ENCODE assay signal across 19 cellular contexts in genomic region chr22:20642668-20643179, GRCh38.
DNase-seq lines count a peak whose midpoint lies in the region; ATAC-seq, FAIRE-seq and TF ChIP-seq lines count a peak whose summit lies in the region.
"Had no signal": no experiment of that assay in that cellular context is flagged by ENCODE, and none has a peak within 500 bp of the region (broad histone marks: within the 10 kb centered on the region; RNA-seq: fewer than 3 reads in every experiment).

No MANE protein-coding gene starts in this region.

- no peaks in the 10 kb centered on the region for H3K9me3 ChIP-seq in H1 (ENCODE audit: insufficient read depth in 2 of 2, low read depth in 1 of 2, low read length in 1 of 2)
- H3K9me3 ChIP-seq: BE2C, HAP-1 had no signal

- no peak overlapping the region for H3K23ac ChIP-seq in H1 (ENCODE audit: insufficient read length)

- no peak for DNase-seq in stimulated activated naive CD8-positive, alpha-beta T cell treated with anti-CD3 and anti-CD28 coated beads, Interleukin-15, amount 100 ng/mL, for 72 hours
- DNase-seq in H1 (ENCODE audit: low read depth in 1 of 2, low spot score in 2 of 2): no peak
- DNase-seq in osteocyte (ENCODE audit: extremely low spot score, unreplicated experiment): peak; percentile 25
- no peak for DNase-seq in epidermal melanocyte (ENCODE audit: insufficient read length, low spot score)
- DNase-seq: ACHN; BE2C; C1 segment of cervical spinal cord; CD4-positive, CD25-positive, alpha-beta regulatory T cell; CD8-positive, alpha-beta memory T cell; COR-L47; GOT3 had no signal

- H3K4me1 ChIP-seq in H1 (replicated peaks in 1 of 4; ENCODE audit: control insufficient read depth in 3 of 4, insufficient read depth in 4 of 4, low read length in 3 of 4): no peaks in the 10 kb centered on the region
- H3K4me1 ChIP-seq: BE2C, HAP-1 had no signal

- H2AK5ac ChIP-seq in H1 (ENCODE audit: low read depth, low read length): no peak overlapping the region

- no peak for TF ChIP-seq EP300 in H1 (IDR thresholded peaks at IDR 0.05; ENCODE audit: borderline replicate concordance in 1 of 2, low read depth in 2 of 2, low read length in 2 of 2)

- no peaks in the 10 kb centered on the region for H3K79me1 ChIP-seq in H1 (ENCODE audit: low read depth, low read length)

- WGBS in H1 (ENCODE audit: extremely low coverage in 1 of 2, insufficient coverage in 1 of 2, insufficient read length in 1 of 2, insufficient replicate concordance in 2 of 2, low coverage in 1 of 2, low lambda C conversion rate in 2 of 2, missing lambda C conversion rate in 1 of 2), 2 experiments: 100% methylated on average over 3 of the region's 3 CpGs; no CpG with 5 or more reads in 1 of the 2 experiments

- no peak overlapping the region for H3K56ac ChIP-seq in H1 (replicated peaks; ENCODE audit: insufficient read length, low read depth, low read length)

- H3K9me3 Mint-ChIP-seq in stimulated activated naive CD8-positive, alpha-beta T cell treated with anti-CD3 and anti-CD28 coated beads, Interleukin-15, Interleukin-2, amounts not matched to agents 100 ng/mL and 50 ng/mL, for 24 hours: peaks cover 4% of the 10 kb centered on the region
- H3K9me3 Mint-ChIP-seq in stimulated activated naive CD8-positive, alpha-beta T cell treated with anti-CD3 and anti-CD28 coated beads, Interleukin-15, amount 100 ng/mL, for 72 hours: no peaks in the 10 kb centered on the region
- H3K9me3 Mint-ChIP-seq in osteocyte (ENCODE audit: unreplicated experiment): no peaks in the 10 kb centered on the region

- no peak overlapping the region for H3K18ac ChIP-seq in H1 (ENCODE audit: extremely low read depth, low read length)

- H4K5ac ChIP-seq in H1 (ENCODE audit: insufficient read length, low read depth, low read length): no peak overlapping the region

- H4K91ac ChIP-seq in H1 (replicated peaks; ENCODE audit: insufficient read length, low read length): no peak overlapping the region

- TF ChIP-seq POLR2A in H1 (IDR thresholded peaks at IDR 0.05; ENCODE audit: control extremely low read depth in 1 of 2, low read depth in 2 of 2, low read length in 2 of 2): no peak

- H2BK120ac ChIP-seq in H1 (replicated peaks; ENCODE audit: low read depth, low read length): no peak overlapping the region

- H3K4ac ChIP-seq in H1 (replicated peaks; ENCODE audit: insufficient read length, low read depth, low read length): no peak overlapping the region

- H3K36me3 ChIP-seq in H1 (ENCODE audit: control insufficient read depth in 2 of 4, insufficient read depth in 4 of 4, low read length in 3 of 4): no peaks in the 10 kb centered on the region
- H3K36me3 ChIP-seq: BE2C, HAP-1 had no signal

- no peak for TF ChIP-seq CTCF in H1 (IDR thresholded peaks at IDR 0.05; ENCODE audit: control extremely low read depth in 1 of 3, insufficient read depth in 1 of 3, low read depth in 1 of 3, low read length in 3 of 3)
- no peak for TF ChIP-seq CTCF in osteocyte (IDR thresholded peaks at IDR 0.05)

- ATAC-seq in stimulated activated naive CD8-positive, alpha-beta T cell treated with anti-CD3 and anti-CD28 coated beads, Interleukin-15, amount 100 ng/mL, for 72 hours: no peak
- no peak for ATAC-seq in HG02763 (IDR thresholded peaks at IDR 0.05; ENCODE audit: unreplicated experiment)

- no peaks in the 10 kb centered on the region for H4K20me1 ChIP-seq in H1 (replicated peaks in 1 of 2; ENCODE audit: control insufficient read depth in 1 of 2, insufficient read depth in 2 of 2, low read length in 2 of 2)

- H3K23me2 ChIP-seq in H1 (ENCODE audit: low read depth, low read length): no peaks in the 10 kb centered on the region

- no peak overlapping the region for H3K4me3 Mint-ChIP-seq in stimulated activated naive CD8-positive, alpha-beta T cell treated with anti-CD3 and anti-CD28 coated beads, Interleukin-15, Interleukin-2, amounts not matched to agents 100 ng/mL and 50 ng/mL, for 24 hours
- H3K4me3 Mint-ChIP-seq in stimulated activated naive CD8-positive, alpha-beta T cell treated with anti-CD3 and anti-CD28 coated beads, Interleukin-15, amount 100 ng/mL, for 72 hours: no peak overlapping the region
- H3K4me3 Mint-ChIP-seq in osteocyte (ENCODE audit: unreplicated experiment): no peak overlapping the region
- H3K4me3 Mint-ChIP-seq: CD4-positive, CD25-positive, alpha-beta regulatory T cell had no signal

- H3K27me3 ChIP-seq in H1 (replicated peaks in 1 of 4; ENCODE audit: control insufficient read depth in 3 of 4, extremely low read depth in 1 of 4, insufficient read depth in 3 of 4, low read length in 3 of 4): no peaks in the 10 kb centered on the region
- H3K27me3 ChIP-seq: BE2C had no signal

- no peak overlapping the region for H2BK20ac ChIP-seq in H1 (ENCODE audit: low read length)

- no peaks in the 10 kb centered on the region for H3K79me2 ChIP-seq in H1 (ENCODE audit: control insufficient read depth in 1 of 2, insufficient read depth in 2 of 2, low read length in 2 of 2)

- peaks cover 11% of the 10 kb centered on the region for H3K27me3 Mint-ChIP-seq in stimulated activated naive CD8-positive, alpha-beta T cell treated with anti-CD3 and anti-CD28 coated beads, Interleukin-15, Interleukin-2, amounts not matched to agents 100 ng/mL and 50 ng/mL, for 24 hours
- H3K27me3 Mint-ChIP-seq in stimulated activated naive CD8-positive, alpha-beta T cell treated with anti-CD3 and anti-CD28 coated beads, Interleukin-15, amount 100 ng/mL, for 72 hours: peaks cover 9% of the 10 kb centered on the region
- peaks cover 39% of the 10 kb centered on the region for H3K27me3 Mint-ChIP-seq in osteocyte (ENCODE audit: unreplicated experiment)

- no peak overlapping the region for H3K14ac ChIP-seq in H1 (ENCODE audit: insufficient read length)

- no peak overlapping the region for H4K8ac ChIP-seq in H1 (ENCODE audit: extremely low read depth, insufficient read depth, low read length)

- CTCF ChIA-PET in H1 (lab: Charles Lee; ENCODE audit: partially characterized antibody): no interaction called here

- H3K4me1 Mint-ChIP-seq in stimulated activated naive CD8-positive, alpha-beta T cell treated with anti-CD3 and anti-CD28 coated beads, Interleukin-15, Interleukin-2, amounts not matched to agents 100 ng/mL and 50 ng/mL, for 24 hours (ENCODE audit: low read depth): no peaks in the 10 kb centered on the region
- H3K4me1 Mint-ChIP-seq in stimulated activated naive CD8-positive, alpha-beta T cell treated with anti-CD3 and anti-CD28 coated beads, Interleukin-15, amount 100 ng/mL, for 72 hours: no peaks in the 10 kb centered on the region
- H3K4me1 Mint-ChIP-seq in osteocyte (ENCODE audit: unreplicated experiment): no peaks in the 10 kb centered on the region
- H3K4me1 Mint-ChIP-seq: CD8-positive, alpha-beta memory T cell had no signal

- no peak overlapping the region for H3K9ac ChIP-seq in H1 (replicated peaks in 1 of 4; ENCODE audit: extremely low read depth in 1 of 4, low read depth in 3 of 4, low read length in 3 of 4)

- H3K27ac ChIP-seq in H1 (ENCODE audit: low read depth, low read length): no peak overlapping the region
- H3K27ac ChIP-seq: HL-60 had no signal

- H2BK5ac ChIP-seq in H1 (ENCODE audit: low read depth, low read length): no peak overlapping the region

- H2BK15ac ChIP-seq in H1 (ENCODE audit: low read length): no peak overlapping the region

- no peak for FAIRE-seq in H1 (lab: Jason Lieb, UNC)
- FAIRE-seq: A204.1, G401.6, GM12891, GM19239 had no signal

- TF ChIP-seq RAD21 in H1 (IDR thresholded peaks at IDR 0.05 in 1 of 2, conservative IDR thresholded peaks at IDR 0.05 in 1 of 2; ENCODE audit: low read depth in 2 of 2, low read length in 2 of 2): no peak

- H2AFZ ChIP-seq in H1 (ENCODE audit: low read length): peak overlapping the region; percentile 18; the same call in 1 of the 2 replicates

- no peaks in the 10 kb centered on the region for H3K36me3 Mint-ChIP-seq in stimulated activated naive CD8-positive, alpha-beta T cell treated with anti-CD3 and anti-CD28 coated beads, Interleukin-15, Interleukin-2, amounts not matched to agents 100 ng/mL and 50 ng/mL, for 24 hours (ENCODE audit: low read depth)
- H3K36me3 Mint-ChIP-seq in osteocyte (ENCODE audit: unreplicated experiment): no peaks in the 10 kb centered on the region
- H3K36me3 Mint-ChIP-seq: CD4-positive, CD25-positive, alpha-beta regulatory T cell had no signal

- no peak overlapping the region for H3K4me2 ChIP-seq in H1 (ENCODE audit: insufficient read depth in 1 of 2, low read depth in 2 of 2, low read length in 2 of 2)

- H2BK12ac ChIP-seq in H1 (ENCODE audit: low read depth, low read length): no peak overlapping the region

- no peak overlapping the region for H3K4me3 ChIP-seq in H1 (ENCODE audit: extremely low read depth in 1 of 4, insufficient read depth in 2 of 4, low read depth in 3 of 4, low read length in 4 of 4)
- H3K4me3 ChIP-seq: HAP-1 had no signal

- peak overlapping the region; percentile 39 for H3K27ac Mint-ChIP-seq in stimulated activated naive CD8-positive, alpha-beta T cell treated with anti-CD3 and anti-CD28 coated beads, Interleukin-15, Interleukin-2, amounts not matched to agents 100 ng/mL and 50 ng/mL, for 24 hours
- H3K27ac Mint-ChIP-seq in stimulated activated naive CD8-positive, alpha-beta T cell treated with anti-CD3 and anti-CD28 coated beads, Interleukin-15, amount 100 ng/mL, for 72 hours: peak overlapping the region in 1 of 2 donors; percentile 28
- no peak overlapping the region for H3K27ac Mint-ChIP-seq in osteocyte (ENCODE audit: unreplicated experiment)
- H3K27ac Mint-ChIP-seq: CD4-positive, CD25-positive, alpha-beta regulatory T cell; CD8-positive, alpha-beta memory T cell had no signal

- POLR2A ChIA-PET in H1 (lab: Charles Lee; ENCODE audit: partially characterized antibody): no interaction called here

TF ChIP-seq in H1, 55 proteins besides CTCF, POLR2A, EP300 and RAD21:
- TF ChIP-seq POU5F1 (IDR thresholded peaks at IDR 0.05; ENCODE audit: low read depth, low read length) (no peak), FOSL1 (IDR thresholded peaks at IDR 0.05; ENCODE audit: insufficient read depth, low read depth, low read length) (no peak), RFX5 (IDR thresholded peaks at IDR 0.05; ENCODE audit: borderline replicate concordance, low read depth, low read length) (no peak)
